ENCODE assay signal across 1 cellular context in genomic region chr16:30896203-30896889, GRCh38.
TF ChIP-seq lines count a peak whose summit lies in the region.

Gene CTF1 (plus strand): TSS chr16:30896614. CDS start chr16:30896644, 30 bp downstream.

TF ChIP-seq in K562, 482 proteins besides CTCF, POLR2A, EP300 and RAD21 (continued from another document and continues in another):
- TF ChIP-seq TCF7L2 (IDR thresholded peaks at IDR 0.05; ENCODE audit: low read depth, low read length) (no peak), NKRF (IDR thresholded peaks at IDR 0.05; ENCODE audit: borderline replicate concordance) (peak; percentile 69; the same call in 1 of the 2 replicates), TOE1 (IDR thresholded peaks at IDR 0.05; ENCODE audit: borderline replicate concordance) (peak; percentile 33; the same call in 1 of the 2 replicates), TOE1 (CRISPR knock-in tag; IDR thresholded peaks at IDR 0.05; ENCODE audit: borderline replicate concordance, low read depth) (no peak), ZNF644 (tag; IDR thresholded peaks at IDR 0.05; ENCODE audit: low read depth) (no peak), RFX7 (CRISPR knock-in tag; IDR thresholded peaks at IDR 0.05) (no peak), ZNF263 (CRISPR knock-in tag; IDR thresholded peaks at IDR 0.05; ENCODE audit: borderline replicate concordance) (peak; percentile 12; the same call in 1 of the 2 replicates), NR3C1 (CRISPR knock-in tag; IDR thresholded peaks at IDR 0.05) (no peak), CBX5 (IDR thresholded peaks at IDR 0.05; ENCODE audit: borderline replicate concordance, low read depth) (no peak), JUND (IDR thresholded peaks at IDR 0.05; ENCODE audit: borderline replicate concordance, low read depth, low read length) (0 out of 2 replicates have a peak, but pooled peaks have one; percentile 5), JUND (tag; IDR thresholded peaks at IDR 0.05; ENCODE audit: borderline replicate concordance, low read depth, low read length) (no peak), BRD4 (IDR thresholded peaks at IDR 0.05) (peak; percentile 55; the same call in 1 of the 2 replicates), ZC3H8 (IDR thresholded peaks at IDR 0.05) (no peak), ZNF511 (CRISPR knock-in tag; IDR thresholded peaks at IDR 0.05) (peak; percentile 41; the same call in 1 of the 2 replicates), NR2F6 (CRISPR knock-in tag; IDR thresholded peaks at IDR 0.05) (no peak), BRCA1 (IDR thresholded peaks at IDR 0.05) (no peak), BRCA1 (CRISPR knock-in tag; IDR thresholded peaks at IDR 0.05) (0 out of 2 replicates have a peak, but pooled peaks have one; percentile 62), POLR2AphosphoS5 (IDR thresholded peaks at IDR 0.05; ENCODE audit: control insufficient read depth, insufficient read depth, low read depth, low read length) (no peak), ATF3 (IDR thresholded peaks at IDR 0.05) (peak; percentile 55; the same call in 1 of the 2 replicates), ATF3 (CRISPR knock-in tag; conservative IDR thresholded peaks at IDR 0.05) (0 out of 2 replicates have a peak, but pooled peaks have one; percentile 21), LARP7 (IDR thresholded peaks at IDR 0.05) (no peak), SIN3A (IDR thresholded peaks at IDR 0.05; ENCODE audit: borderline replicate concordance in 2 of 2, control insufficient read depth in 1 of 2, low read depth in 2 of 2, low read length in 2 of 2) (no peak; a peak in 1 of 4 replicates), RBM25 (IDR thresholded peaks at IDR 0.05; ENCODE audit: low read depth, low read length, severe bottlenecking) (no peak), NFYB (IDR thresholded peaks at IDR 0.05; ENCODE audit: extremely low read depth, insufficient read length) (peak; percentile 72), E4F1 (CRISPR knock-in tag; IDR thresholded peaks at IDR 0.05; ENCODE audit: borderline replicate concordance) (no peak), ZNF24 (IDR thresholded peaks at IDR 0.05) (0 out of 2 replicates have a peak, but pooled peaks have one; percentile 35), CBX1 (IDR thresholded peaks at IDR 0.05; ENCODE audit: low read depth) (0 out of 2 replicates have a peak, but pooled peaks have one; percentile 15), HCFC1 (IDR thresholded peaks at IDR 0.05; ENCODE audit: low read depth, low read length) (no peak), PCBP1 (IDR thresholded peaks at IDR 0.05; ENCODE audit: low read depth, low read length, poor library complexity, severe bottlenecking) (peak; percentile 51), ZNF282 (CRISPR knock-in tag; IDR thresholded peaks at IDR 0.05) (peak; percentile 54; the same call in 1 of the 2 replicates), L3MBTL2 (IDR thresholded peaks at IDR 0.05) (no peak; the same call in 1 of the 2 replicates), RBFOX2 (IDR thresholded peaks at IDR 0.05; ENCODE audit: low read depth, low read length) (peak; percentile 84), EP400 (IDR thresholded peaks at IDR 0.05) (peak; percentile 72), SMARCA4 (IDR thresholded peaks at IDR 0.05) (peak; percentile 14; the same call in 1 of the 2 replicates), EGR1 (conservative IDR thresholded peaks at IDR 0.05) (peak; percentile 72), ZNF551 (CRISPR knock-in tag; IDR thresholded peaks at IDR 0.05) (no peak), GTF3C2 (IDR thresholded peaks at IDR 0.05; ENCODE audit: borderline replicate concordance, extremely low read depth, insufficient read length) (no peak), RNF2 (IDR thresholded peaks at IDR 0.05) (peak; percentile 27; the same call in 1 of the 2 replicates), ZNF668 (CRISPR knock-in tag; IDR thresholded peaks at IDR 0.05) (no peak), ZNF384 (IDR thresholded peaks at IDR 0.05; ENCODE audit: low read depth, low read length) (no peak), PHF8 (IDR thresholded peaks at IDR 0.05; ENCODE audit: borderline replicate concordance, low read length) (peak; percentile 66; the same call in 1 of the 2 replicates), SRF (CRISPR knock-in tag; IDR thresholded peaks at IDR 0.05) (no peak), USF2 (CRISPR knock-in tag; IDR thresholded peaks at IDR 0.05) (0 out of 2 replicates have a peak, but pooled peaks have one; percentile 37), NCOR1 (IDR thresholded peaks at IDR 0.05) (peak; percentile 24), NR2C2 (CRISPR knock-in tag; IDR thresholded peaks at IDR 0.05) (no peak; the same call in 1 of the 2 replicates), NR2C2 (tag; IDR thresholded peaks at IDR 0.05) (peak; percentile 86; the same call in 1 of the 2 replicates), KAT7 (CRISPR knock-in tag; IDR thresholded peaks at IDR 0.05; ENCODE audit: borderline replicate concordance) (peak; percentile 42; the same call in 1 of the 2 replicates), GTF2B (IDR thresholded peaks at IDR 0.05; ENCODE audit: extremely low read depth, insufficient read length) (no peak), JUNB (CRISPR knock-in tag; conservative IDR thresholded peaks at IDR 0.05) (no peak), FOXP4 (CRISPR knock-in tag; IDR thresholded peaks at IDR 0.05; ENCODE audit: borderline replicate concordance) (no peak; the same call in 1 of the 2 replicates), SMARCE1 (IDR thresholded peaks at IDR 0.05) (peak; percentile 24; the same call in 1 of the 2 replicates)
